ENCODE assay signal across 1 cellular context in genomic region chr5:128965011-128965637, GRCh38.
A peak's percentile ranks its signal among the peaks of the same experiment; 100 is the strongest.
TF ChIP-seq lines count a peak whose summit lies in the region.

Gene SLC27A6, plus strand, starts transcription at chr5:128965488. Its CDS starts 650 bp downstream, at chr5:128966138.

TF ChIP-seq in K562, 482 proteins besides CTCF, POLR2A, EP300 and RAD21 (continued from another document):
- TF ChIP-seq E2F6 (IDR thresholded peaks at IDR 0.05; ENCODE audit: borderline replicate concordance in 1 of 2, extremely low read depth in 1 of 2, insufficient read depth in 1 of 2, insufficient read length in 1 of 2, low read depth in 1 of 2, low read length in 1 of 2, poor library complexity in 1 of 2, severe bottlenecking in 1 of 2) (peak in 1 of 2 experiments; percentile 33), ZFX (CRISPR knock-in tag; IDR thresholded peaks at IDR 0.05) (peak; percentile 89), ZNF518B (CRISPR knock-in tag; IDR thresholded peaks at IDR 0.05) (no peak), RBFOX2 (IDR thresholded peaks at IDR 0.05; ENCODE audit: low read depth, low read length) (peak; percentile 53), JUNB (CRISPR knock-in tag; conservative IDR thresholded peaks at IDR 0.05) (no peak), NR0B1 (IDR thresholded peaks at IDR 0.05; ENCODE audit: partially characterized antibody) (no peak), MCM5 (IDR thresholded peaks at IDR 0.05; ENCODE audit: low read depth) (no peak), ZFP30 (CRISPR knock-in tag; IDR thresholded peaks at IDR 0.05; ENCODE audit: borderline replicate concordance) (no peak), TFAP4 (CRISPR knock-in tag; IDR thresholded peaks at IDR 0.05; ENCODE audit: borderline replicate concordance) (peak; percentile 63; the same call in 1 of the 2 replicates), NR2C1 (IDR thresholded peaks at IDR 0.05) (no peak), NR2C1 (tag; IDR thresholded peaks at IDR 0.05) (no peak), CTBP1 (IDR thresholded peaks at IDR 0.05; ENCODE audit: borderline replicate concordance) (peak; percentile 57; the same call in 1 of the 2 replicates), HNRNPK (IDR thresholded peaks at IDR 0.05; ENCODE audit: low read depth, low read length, poor library complexity, severe bottlenecking) (no peak), AFF4 (CRISPR knock-in tag; IDR thresholded peaks at IDR 0.05) (peak; percentile 58; the same call in 1 of the 2 replicates), FOXK2 (conservative IDR thresholded peaks at IDR 0.05 in 1 of 2, IDR thresholded peaks at IDR 0.05 in 1 of 2; ENCODE audit: low read depth in 2 of 2) (no peak)
